In the genomic region with DNA sequence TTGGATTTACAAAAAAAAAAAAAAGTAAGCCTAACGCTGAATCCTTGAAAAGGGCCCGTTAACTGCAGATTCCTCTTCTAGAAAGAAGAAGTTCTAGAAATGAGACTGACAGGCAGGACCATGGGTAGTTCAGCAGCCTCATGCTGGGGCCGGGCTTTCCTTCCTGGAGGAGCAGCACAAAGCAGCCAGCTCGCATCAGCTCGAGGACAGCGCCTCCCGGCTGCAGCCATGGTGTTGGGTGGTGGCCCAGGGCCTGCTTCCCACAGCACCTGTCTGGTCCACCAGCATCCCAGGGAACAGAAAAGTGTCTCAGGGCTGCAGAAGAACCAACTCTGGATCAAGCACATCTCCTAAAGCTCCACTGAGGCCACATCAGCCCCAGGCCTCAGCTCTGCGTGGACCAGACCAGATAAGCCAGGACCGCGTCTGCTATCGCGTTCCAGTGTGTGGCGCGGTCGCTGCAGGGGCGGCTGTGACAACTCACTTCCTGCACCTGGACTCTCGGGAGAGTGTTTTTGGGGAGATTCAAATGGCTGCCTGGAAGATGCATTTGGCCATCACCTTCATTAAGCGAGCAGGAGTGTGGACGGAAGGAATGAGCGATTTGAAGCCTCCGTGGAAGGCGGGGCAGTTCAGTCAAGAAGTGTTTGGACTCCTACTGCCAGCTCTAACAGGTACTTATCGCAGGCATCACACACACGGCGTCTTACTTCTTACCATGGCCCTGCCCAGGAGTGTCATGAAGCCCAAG, we compare ENCODE assay signal across 8 cellular contexts. TPM values are rescaled to one million over a fixed set of nuclear protein-coding genes. Genes with fewer than 3 reads are reported as not detected.
A peak's percentile ranks its signal among the peaks of the same experiment; 100 is the strongest.
DNase-seq lines count a peak whose midpoint lies in the region; ATAC-seq, FAIRE-seq and TF ChIP-seq lines count a peak whose summit lies in the region.

No MANE protein-coding gene starts in this region.

- H3K4me1 ChIP-seq in HUES6 (ENCODE audit: control insufficient read depth, insufficient read depth, low read length), result peaks cover 79% of the 10 kb centered on the region
- peaks cover 82% of the 10 kb centered on the region in 2 donors for H3K4me1 ChIP-seq in kidney (ENCODE audit: control insufficient read depth in 1 of 2, insufficient read depth in 1 of 2, low read depth in 1 of 2, low read length in 2 of 2)

- no peaks in the 10 kb centered on the region for H3K9me3 Mint-ChIP-seq in activated naive CD4-positive, alpha-beta T cell treated with anti-CD3 and anti-CD28 coated beads, Interleukin-2, amount 10 ng/mL, durations not matched to agents 7 days and 5 days

- peak overlapping the region; percentile 87 for H3K4me3 Mint-ChIP-seq in activated naive CD4-positive, alpha-beta T cell treated with anti-CD3 and anti-CD28 coated beads, Interleukin-2, amount 10 ng/mL, durations not matched to agents 7 days and 5 days

- peak; percentile 61 for DNase-seq in activated naive CD4-positive, alpha-beta T cell treated with anti-CD3 and anti-CD28 coated beads, Interleukin-2, amount 10 ng/mL, durations not matched to agents 7 days and 5 days
- no peak for DNase-seq in kidney
- DNase-seq in activated CD4-positive, CD25-positive, alpha-beta regulatory T cell treated with anti-CD3 and anti-CD28 coated beads, Interleukin-2, amount 50 U/mL, for 72 hours, result no peak

- no peak for FAIRE-seq in kidney (lab: Jason Lieb, UNC)

- H3K4me1 Mint-ChIP-seq in activated naive CD4-positive, alpha-beta T cell treated with anti-CD3 and anti-CD28 coated beads, Interleukin-2, amount 10 ng/mL, durations not matched to agents 7 days and 5 days, result peaks cover 100% of the 10 kb centered on the region

- H3K4me3 ChIP-seq in HUES6 (ENCODE audit: low read depth, low read length), result no peak overlapping the region
- H3K4me3 ChIP-seq in kidney (ENCODE audit: low read length in 2 of 2), result no peak overlapping the region

- H3K27me3 Mint-ChIP-seq in activated naive CD4-positive, alpha-beta T cell treated with anti-CD3 and anti-CD28 coated beads, Interleukin-2, amount 10 ng/mL, durations not matched to agents 7 days and 5 days, result no peaks in the 10 kb centered on the region

- CTCF ChIA-PET in activated naive CD4-positive, alpha-beta T cell treated with anti-CD3 and anti-CD28 coated beads, Interleukin-2, amount 10 ng/mL, durations not matched to agents 7 days and 5 days (lab: Charles Lee), result interaction anchor here (0.6 to 4.0 kb wide), 12 partner anchors 8 to 135 kb away, joined by 3 to 30 read pairs (median 6); no protein-coding TSS in a partner anchor

- peaks cover 73% of the 10 kb centered on the region for H3K36me3 ChIP-seq in HUES6 (ENCODE audit: control insufficient read depth, insufficient read depth, low read length)
- peaks cover 21 to 53% of the 10 kb centered on the region in 2 donors for H3K36me3 ChIP-seq in kidney (ENCODE audit: control insufficient read depth in 1 of 2, insufficient read depth in 2 of 2, low read length in 2 of 2)

- peaks cover 88% of the 10 kb centered on the region for H3K36me3 Mint-ChIP-seq in activated naive CD4-positive, alpha-beta T cell treated with anti-CD3 and anti-CD28 coated beads, Interleukin-2, amount 10 ng/mL, durations not matched to agents 7 days and 5 days

- peak overlapping the region; percentile 70 for H3K27ac ChIP-seq in 22Rv1
- peak overlapping the region; percentile 75; the same call in 1 of the 2 replicates for H3K27ac ChIP-seq in HUES6 (ENCODE audit: low read depth, low read length)
- H3K27ac ChIP-seq in kidney (ENCODE audit: low read depth in 2 of 2, low read length in 2 of 2), result peak overlapping the region; percentile 95 to 97
- peak overlapping the region; percentile 98 for H3K27ac ChIP-seq in temporal lobe (ENCODE audit: low read depth, low read length)

- TF ChIP-seq CTCF in 22Rv1 (IDR thresholded peaks at IDR 0.05), result peak; percentile 16; the same call in 1 of the 2 replicates
- no peak for TF ChIP-seq CTCF in kidney (IDR thresholded peaks at IDR 0.05; ENCODE audit: borderline replicate concordance, extremely low read depth, insufficient read depth)

- ATAC-seq in GM18498 (IDR thresholded peaks at IDR 0.05; ENCODE audit: unreplicated experiment) (no peak), GM19328 (IDR thresholded peaks at IDR 0.05; ENCODE audit: unreplicated experiment) (no peak)

- peak overlapping the region; percentile 99 for H3K27ac Mint-ChIP-seq in activated naive CD4-positive, alpha-beta T cell treated with anti-CD3 and anti-CD28 coated beads, Interleukin-2, amount 10 ng/mL, durations not matched to agents 7 days and 5 days

- H3K9ac ChIP-seq in HUES6 (ENCODE audit: low read length) (peak overlapping the region; percentile 32), kidney (ENCODE audit: low read length in 2 of 2) (peak overlapping the region in 1 of 2 donors; percentile 70)

- no peaks in the 10 kb centered on the region for H3K27me3 ChIP-seq in HUES6 (ENCODE audit: control insufficient read depth, insufficient read depth, low read length)

- intact Hi-C loops in kidney (cut with DNase I), result no loop called here

- no peaks in the 10 kb centered on the region for H3K9me3 ChIP-seq in HUES6 (ENCODE audit: control insufficient read depth, insufficient read depth, low read depth, low read length)
- H3K9me3 ChIP-seq in kidney (ENCODE audit: control insufficient read depth in 1 of 2, low read length in 2 of 2), result no peaks in the 10 kb centered on the region

RNA-seq across cellular contexts. Expression of a gene that starts 53.5 kb away (rescaled TPM):
- total RNA-seq in kidney, result 655 TPM
- polyA plus RNA-seq in kidney (ENCODE audit: insufficient read depth, low read depth, low replicate concordance), result 85.2 TPM
- 31.0 TPM for total RNA-seq in temporal lobe

Comparison
In these comparisons a context has a peak if more than half of its experiments do, and no peak if none do; other contexts are left out.
1. RNA of a gene that starts 53.5 kb away (total RNA-seq): 655 TPM in kidney (single experiment); 31.0 TPM in temporal lobe (single experiment); every median in the first group is over 10 times any median in the second.
2. Peak in every context shown above with its lines, with median percentiles within 50 percentile points of each other: H3K27ac ChIP-seq.